ENCODE assay signal across 8 cellular contexts in the genomic region with DNA sequence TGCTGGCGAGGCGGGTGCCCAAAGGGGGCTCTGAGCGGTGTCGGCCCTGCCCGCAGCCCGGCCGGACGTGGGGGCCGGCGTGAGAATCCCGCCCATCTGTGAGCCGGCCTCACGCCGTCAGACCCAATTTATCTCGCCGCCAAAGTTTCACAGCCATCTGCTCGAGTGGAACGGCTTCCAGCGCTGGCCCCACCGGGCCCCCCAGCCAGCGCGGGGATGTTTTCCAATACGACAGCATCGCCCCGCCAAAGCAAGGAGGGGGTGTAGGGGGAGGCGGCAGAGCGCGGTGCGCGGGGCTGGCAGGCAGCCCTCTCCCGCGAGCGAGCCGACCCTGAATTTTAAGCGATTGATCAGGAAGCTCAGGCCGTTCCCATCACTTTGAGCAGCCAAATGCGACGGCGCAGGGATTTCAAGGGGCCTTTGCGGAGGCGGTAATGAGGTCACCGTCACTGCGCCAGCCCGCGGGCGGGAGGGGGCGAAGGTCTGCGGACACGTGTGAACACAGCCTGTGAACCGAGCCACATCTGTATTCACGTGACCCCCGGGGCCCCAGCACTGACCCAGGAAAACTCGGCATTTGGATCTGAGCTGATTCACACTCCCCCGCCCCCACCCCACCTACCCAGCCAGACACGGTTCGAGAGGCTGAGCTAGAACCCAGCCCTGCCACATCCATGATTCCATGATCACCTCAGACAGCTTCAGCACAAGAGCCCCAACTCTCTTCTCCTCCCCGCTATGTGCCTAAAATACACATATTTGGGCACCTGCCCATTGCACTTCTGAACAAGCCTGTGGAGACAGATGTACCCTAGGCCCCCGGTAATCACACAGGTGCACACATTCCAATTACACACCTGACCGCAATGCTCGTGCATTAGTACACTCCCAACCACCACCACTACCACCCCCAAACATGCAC. TPM values are rescaled to one million over a fixed set of nuclear protein-coding genes. Genes with fewer than 3 reads are reported as not detected.
DNase-seq lines count a peak whose midpoint lies in the region; ATAC-seq and TF ChIP-seq lines count a peak whose summit lies in the region.

No MANE protein-coding gene starts in this region.

- CTCF ChIA-PET in CD8-positive, alpha-beta T cell (lab: Charles Lee) = interaction anchor here (1.1 to 8.1 kb wide), 4 partner anchors 19 to 114 kb away, joined by 4 to 37 read pairs (median 5); no protein-coding TSS in a partner anchor

- peak overlapping the region; percentile 93 for H3K27ac Mint-ChIP-seq in CD8-positive, alpha-beta T cell

- H3K36me3 ChIP-seq in CD8-positive, alpha-beta T cell (ENCODE audit: insufficient read depth, low read length) = no peaks in the 10 kb centered on the region
- H3K36me3 ChIP-seq in cardiac muscle cell = no peaks in the 10 kb centered on the region

- H3K27ac ChIP-seq in CD8-positive, alpha-beta T cell (ENCODE audit: low read depth, low read length) = peak overlapping the region; percentile 30
- H3K27ac ChIP-seq in cardiac muscle cell = no peak overlapping the region

- TF ChIP-seq CTCF in CD8-positive, alpha-beta T cell (IDR thresholded peaks at IDR 0.05) = no peak
- TF ChIP-seq CTCF in cardiac muscle cell (IDR thresholded peaks at IDR 0.05; ENCODE audit: low read depth, low read length) = no peak

- POLR2A ChIA-PET in CD8-positive, alpha-beta T cell (lab: Charles Lee) = interaction anchor here (0.7 to 2.7 kb wide), 5 partner anchors 8 to 112 kb away, joined by 3 to 10 read pairs (median 4); no protein-coding TSS in a partner anchor

- no peaks in the 10 kb centered on the region for H3K36me3 Mint-ChIP-seq in CD8-positive, alpha-beta T cell

- peaks cover 19% of the 10 kb centered on the region for H3K4me1 Mint-ChIP-seq in CD8-positive, alpha-beta T cell (ENCODE audit: low read depth)

- no peaks in the 10 kb centered on the region for H3K27me3 ChIP-seq in CD8-positive, alpha-beta T cell (ENCODE audit: insufficient read depth, low read length)
- peaks cover 46% of the 10 kb centered on the region for H3K27me3 ChIP-seq in cardiac muscle cell

- no peaks in the 10 kb centered on the region for H3K9me3 Mint-ChIP-seq in CD8-positive, alpha-beta T cell

- H3K4me3 ChIP-seq in CD8-positive, alpha-beta T cell (ENCODE audit: low read depth, low read length) = peak overlapping the region; percentile 73
- H3K4me3 ChIP-seq in cardiac muscle cell = peak overlapping the region; percentile 27

- peak in 6 of 7 experiments; percentile 39 to 62 (median 56) for DNase-seq in CD8-positive, alpha-beta T cell
- DNase-seq in NCI-H748 treated with DMSO at 0.1 percent for 48 hours (lab: John Stamatoyannopoulos, UW) (peak; percentile 21), cardiac muscle cell (ENCODE audit: low read depth in 1 of 2, low spot score in 1 of 2) (peak; percentile 32 to 33), pons (ENCODE audit: low spot score) (peak; percentile 46)
- DNase-seq in activated naive CD4-positive, alpha-beta T cell treated with Interleukin-2 at 50 U/mL for 16 hours = peak; percentile 61

- no peaks in the 10 kb centered on the region for H3K9me3 ChIP-seq in CD8-positive, alpha-beta T cell (ENCODE audit: low read length)
- H3K9me3 ChIP-seq in cardiac muscle cell (ENCODE audit: low read depth) = no peaks in the 10 kb centered on the region

- peak; percentile 30 for ATAC-seq in CD8-positive, alpha-beta T cell
- ATAC-seq in GM21717 (IDR thresholded peaks at IDR 0.05; ENCODE audit: unreplicated experiment) (peak; percentile 12), HG03039 (IDR thresholded peaks at IDR 0.05; ENCODE audit: unreplicated experiment) (no peak), GM19328 (IDR thresholded peaks at IDR 0.05; ENCODE audit: unreplicated experiment) (no peak)

- intact Hi-C loops in CD8-positive, alpha-beta T cell (cut with DNase I, micrococcal nuclease) = loop anchor here (1.0 to 5.0 kb wide), 3 partner anchors 17 to 111 kb away; no protein-coding TSS in a partner anchor

- peak overlapping the region; percentile 95 for H3K4me3 Mint-ChIP-seq in CD8-positive, alpha-beta T cell

- H3K27me3 Mint-ChIP-seq in CD8-positive, alpha-beta T cell (ENCODE audit: low read depth) = peaks cover 3% of the 10 kb centered on the region

- H3K4me1 ChIP-seq in CD8-positive, alpha-beta T cell (ENCODE audit: insufficient read depth, low read length) = peaks cover 20% of the 10 kb centered on the region
- peaks cover 20% of the 10 kb centered on the region for H3K4me1 ChIP-seq in cardiac muscle cell (ENCODE audit: low read depth)

RNA-seq across cellular contexts. Expression of a gene that starts 47.8 kb away (rescaled TPM):
- under 1 TPM; 0.17 to 0.30 TPM for total RNA-seq in CD8-positive, alpha-beta T cell
- 0.14 and 0.48 TPM in 2 replicates for total RNA-seq in cardiac muscle cell
- polyA plus RNA-seq in cardiac muscle cell = 0.04 and 1.1 TPM in 2 replicates

Comparison
In these comparisons a context has a peak if more than half of its experiments do, and no peak if none do; other contexts are left out.
1. ATAC-seq: peak in CD8-positive, alpha-beta T cell (single experiment) and GM21717 (single experiment); none in HG03039 (single experiment) and GM19328 (single experiment).
2. Peak in every context shown above with its lines, with median percentiles within 50 percentile points of each other: DNase-seq.